In the genomic region with DNA sequence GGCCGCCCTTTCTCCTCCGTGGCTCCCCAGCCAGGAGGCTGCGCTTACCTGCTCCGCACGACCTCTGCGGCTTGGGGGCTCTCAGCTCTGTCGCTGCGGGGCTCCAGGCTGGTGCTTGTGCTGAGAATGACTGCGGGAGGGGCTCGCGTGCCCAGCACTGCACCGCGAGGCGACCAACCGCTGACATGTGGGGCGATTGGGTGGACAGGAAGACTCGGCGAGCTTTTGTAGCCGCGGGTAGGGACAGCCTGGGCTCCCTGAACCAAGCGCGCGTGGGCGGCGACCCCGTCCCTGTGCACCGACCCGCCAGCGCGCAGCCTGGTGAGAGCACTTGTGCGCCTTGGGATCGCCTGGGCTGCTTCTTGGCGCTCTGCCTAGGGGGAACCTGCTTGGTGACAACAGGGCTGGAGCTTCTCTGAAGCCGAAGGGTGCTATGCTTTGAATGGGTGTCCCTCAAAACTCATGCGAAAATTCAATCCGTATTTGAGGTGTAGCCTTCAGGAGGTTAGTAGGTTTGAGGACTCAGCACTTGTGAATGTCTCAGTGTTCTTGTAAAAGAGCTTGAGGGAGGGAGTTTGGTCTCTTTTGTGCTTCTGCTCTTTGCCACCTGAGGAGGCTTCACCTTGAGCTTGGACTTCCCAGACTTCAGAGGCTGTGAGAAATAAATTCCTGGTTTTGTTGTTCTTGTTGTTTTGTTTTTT, we compare ENCODE assay signal across 8 cellular contexts. TPM values are rescaled to one million over a fixed set of nuclear protein-coding genes. Genes with fewer than 3 reads are reported as not detected.
DNase-seq lines count a peak whose midpoint lies in the region; ATAC-seq and TF ChIP-seq lines count a peak whose summit lies in the region.

No MANE protein-coding gene starts in this region.

- POLR2A ChIA-PET in Panc1 (lab: Charles Lee) = no interaction called here

- H3K4me3 Mint-ChIP-seq in activated naive CD4-positive, alpha-beta T cell treated with anti-CD3 and anti-CD28 coated beads, Interleukin-2, amount 10 ng/mL, durations not matched to agents 7 days and 5 days = no peak overlapping the region

- H3K4me1 ChIP-seq in Panc1 (ENCODE audit: control insufficient read depth, insufficient read depth, low read length) = no peaks in the 10 kb centered on the region

- H3K9me3 Mint-ChIP-seq in activated naive CD4-positive, alpha-beta T cell treated with anti-CD3 and anti-CD28 coated beads, Interleukin-2, amount 10 ng/mL, durations not matched to agents 7 days and 5 days = peaks cover 15% of the 10 kb centered on the region

- H3K36me3 Mint-ChIP-seq in activated naive CD4-positive, alpha-beta T cell treated with anti-CD3 and anti-CD28 coated beads, Interleukin-2, amount 10 ng/mL, durations not matched to agents 7 days and 5 days = no peaks in the 10 kb centered on the region

- H3K27ac Mint-ChIP-seq in activated naive CD4-positive, alpha-beta T cell treated with anti-CD3 and anti-CD28 coated beads, Interleukin-2, amount 10 ng/mL, durations not matched to agents 7 days and 5 days = no peak overlapping the region

- peaks cover 24% of the 10 kb centered on the region for H3K27me3 ChIP-seq in Panc1 (ENCODE audit: control insufficient read depth, insufficient read depth, low read length)

- in situ Hi-C loops in Panc1 (cut with HindIII; ENCODE audit: low pct_unique_long_range_greater_than_20kb, low sequenced_read_pairs) = no loop called here

- H3K36me3 ChIP-seq in Panc1 (ENCODE audit: control insufficient read depth, insufficient read depth, low read length) = no peaks in the 10 kb centered on the region

- peak; percentile 11 for DNase-seq in activated naive CD4-positive, alpha-beta T cell treated with anti-CD3 and anti-CD28 coated beads, Interleukin-2, amount 50 U/mL, for 16 hours
- DNase-seq in activated naive CD4-positive, alpha-beta T cell treated with anti-CD3 and anti-CD28 coated beads, Interleukin-2, amount 10 ng/mL, durations not matched to agents 7 days and 5 days = no peak
- DNase-seq in Panc1 (ENCODE audit: low read depth, low spot score) = no peak
- DNase-seq in fibroblast of villous mesenchyme (ENCODE audit: low read depth) = peak; percentile 12
- DNase-seq in sciatic nerve (ENCODE audit: low spot score) = no peak
- DNase-seq in glomerular visceral epithelial cell (ENCODE audit: extremely low spot score) = no peak
- no peak for DNase-seq in dedifferentiated amniotic fluid mesenchymal stem cell (ENCODE audit: extremely low spot score)

- H3K9me3 ChIP-seq in Panc1 (ENCODE audit: control insufficient read depth, insufficient read depth, low read depth, low read length) = no peaks in the 10 kb centered on the region; the same call in 1 of the 2 replicates

- no peak overlapping the region for H3K27ac ChIP-seq in Panc1 (ENCODE audit: low read length)

- CTCF ChIA-PET in activated naive CD4-positive, alpha-beta T cell treated with anti-CD3 and anti-CD28 coated beads, Interleukin-2, amount 10 ng/mL, durations not matched to agents 7 days and 5 days (lab: Charles Lee) = interaction anchor here (0.9 to 1.8 kb wide), 3 partner anchors 12 to 50 kb away, joined by 3 to 5 read pairs (median 3); a partner anchor contains a TSS
- CTCF ChIA-PET in Panc1 (lab: Charles Lee) = interaction anchor here (0.5 to 0.6 kb wide), 2 partner anchors 8 to 12 kb away, joined by 3 to 4 read pairs; no protein-coding TSS in a partner anchor

- H3K4me1 Mint-ChIP-seq in activated naive CD4-positive, alpha-beta T cell treated with anti-CD3 and anti-CD28 coated beads, Interleukin-2, amount 10 ng/mL, durations not matched to agents 7 days and 5 days = peaks cover 4% of the 10 kb centered on the region

- H3K4me3 ChIP-seq in Panc1 (ENCODE audit: low read depth in 2 of 2, low read length in 2 of 2) = peak overlapping the region; percentile 9 to 16; a peak in 2 of 4 replicates
- peak overlapping the region; percentile 34 for H3K4me3 ChIP-seq in fibroblast of villous mesenchyme (ENCODE audit: low read depth, low read length)

- no peak for TF ChIP-seq CTCF in Panc1 (IDR thresholded peaks at IDR 0.05)
- no peak for TF ChIP-seq CTCF in fibroblast of villous mesenchyme (IDR thresholded peaks at IDR 0.05; ENCODE audit: insufficient read depth, low read depth, low read length)

- ATAC-seq in Panc1 (peak; percentile 76), sciatic nerve (peak; percentile 32), HG03457 (IDR thresholded peaks at IDR 0.05; ENCODE audit: unreplicated experiment) (no peak)

- intact Hi-C loops in Panc1 (cut with micrococcal nuclease; ENCODE audit: unreplicated experiment) = no loop called here
- intact Hi-C loops in sciatic nerve (cut with DNase I) = loop anchor here (10.0 kb wide), 1 partner anchor 376 kb away; no protein-coding TSS in a partner anchor

- peaks cover 57% of the 10 kb centered on the region for H3K27me3 Mint-ChIP-seq in activated naive CD4-positive, alpha-beta T cell treated with anti-CD3 and anti-CD28 coated beads, Interleukin-2, amount 10 ng/mL, durations not matched to agents 7 days and 5 days

- no TSS peak for BruUV-seq in Panc1 (replicated peaks; lab: Mats Ljungman, UMichigan)

RNA-seq across cellular contexts. Expression of a gene that starts 50.4 kb away (rescaled TPM):
- total RNA-seq in Panc1 (2021; ENCODE audit: unreplicated experiment) (not detected), fibroblast of villous mesenchyme (0.64 and 2.2 TPM in 2 replicates), sciatic nerve (0.53 TPM)
- polyA plus RNA-seq in Panc1 (2012; ENCODE audit: insufficient read length) = not detected

Comparison
In these comparisons a context has a peak if more than half of its experiments do, and no peak if none do; other contexts are left out.
1. DNase-seq: peak in activated naive CD4-positive, alpha-beta T cell treated with anti-CD3 and anti-CD28 coated beads, Interleukin-2, amount 50 U/mL, for 16 hours (single experiment) and fibroblast of villous mesenchyme (single experiment); none in activated naive CD4-positive, alpha-beta T cell treated with anti-CD3 and anti-CD28 coated beads, Interleukin-2, amount 10 ng/mL, durations not matched to agents 7 days and 5 days (single experiment), Panc1 (single experiment), sciatic nerve (single experiment), glomerular visceral epithelial cell (single experiment) and dedifferentiated amniotic fluid mesenchymal stem cell (single experiment).